ENCODE assay signal across 2 cellular contexts in genomic region chr16:49866533-49867155, GRCh38.
TF ChIP-seq lines count a peak whose summit lies in the region.

No MANE protein-coding gene starts in this region.

TF ChIP-seq in HepG2, 621 proteins besides CTCF, POLR2A, EP300 and RAD21 (continues in another document):
- TF ChIP-seq ZBTB7B (CRISPR knock-in tag; IDR thresholded peaks at IDR 0.05) (no peak), ATF6 (CRISPR knock-in tag; conservative IDR thresholded peaks at IDR 0.05) (no peak), GLMP (CRISPR knock-in tag; IDR thresholded peaks at IDR 0.05; ENCODE audit: borderline replicate concordance) (no peak), ZNF430 (CRISPR knock-in tag; IDR thresholded peaks at IDR 0.05) (no peak), E2F1 (CRISPR knock-in tag; IDR thresholded peaks at IDR 0.05) (no peak), NBN (conservative IDR thresholded peaks at IDR 0.05) (no peak), YY1 (IDR thresholded peaks at IDR 0.05; ENCODE audit: insufficient read depth, insufficient replicate concordance, low read depth, low read length) (no peak), MYNN (CRISPR knock-in tag; IDR thresholded peaks at IDR 0.05; ENCODE audit: low read depth) (no peak), THAP7 (CRISPR knock-in tag; IDR thresholded peaks at IDR 0.05) (no peak), ZNF512B (CRISPR knock-in tag; IDR thresholded peaks at IDR 0.05; ENCODE audit: borderline replicate concordance) (no peak), ZNF790 (CRISPR knock-in tag; IDR thresholded peaks at IDR 0.05; ENCODE audit: borderline replicate concordance) (no peak), ZNF530 (CRISPR knock-in tag; IDR thresholded peaks at IDR 0.05; ENCODE audit: low read depth) (no peak), TBL1XR1 (IDR thresholded peaks at IDR 0.05; ENCODE audit: borderline replicate concordance, low read length, partially characterized antibody) (no peak), XRCC5 (optimal IDR thresholded peaks at IDR 0.05; ENCODE audit: low read length) (no peak), ZBTB4 (CRISPR knock-in tag; IDR thresholded peaks at IDR 0.05; ENCODE audit: borderline replicate concordance) (no peak), SMC3 (IDR thresholded peaks at IDR 0.05; ENCODE audit: low read length) (no peak), ATM (IDR thresholded peaks at IDR 0.05; ENCODE audit: borderline replicate concordance) (no peak)

TF ChIP-seq in H1, 55 proteins besides CTCF, POLR2A, EP300 and RAD21:
- TF ChIP-seq SAP30 (IDR thresholded peaks at IDR 0.05; ENCODE audit: insufficient read depth, insufficient replicate concordance, low read length) (no peak), EGR1 (IDR thresholded peaks at IDR 0.05; ENCODE audit: borderline replicate concordance, low read depth, low read length) (no peak), BCL11A (IDR thresholded peaks at IDR 0.05; ENCODE audit: low read depth in 2 of 2, low read length in 2 of 2) (no peak), CTBP2 (IDR thresholded peaks at IDR 0.05; ENCODE audit: borderline replicate concordance, insufficient read depth, insufficient read length, low read length) (no peak), SP4 (IDR thresholded peaks at IDR 0.05; ENCODE audit: low read length) (no peak), HDAC2 (IDR thresholded peaks at IDR 0.05; ENCODE audit: borderline replicate concordance in 1 of 2, low read depth in 2 of 2, low read length in 2 of 2) (peak in 1 of 2 experiments; percentile 71; a peak in 1 of 4 replicates), RFX5 (IDR thresholded peaks at IDR 0.05; ENCODE audit: borderline replicate concordance, low read depth, low read length) (no peak), TBP (IDR thresholded peaks at IDR 0.05; ENCODE audit: low read depth, low read length) (no peak), USF2 (IDR thresholded peaks at IDR 0.05; ENCODE audit: low read length) (no peak), MAX (IDR thresholded peaks at IDR 0.05) (peak; percentile 67), NANOG (IDR thresholded peaks at IDR 0.05; ENCODE audit: insufficient read depth, low read depth, low read length, poor library complexity, severe bottlenecking) (peak; percentile 53)
